Comparison of ENCODE assay signal across 8 cellular contexts in the genomic region with DNA sequence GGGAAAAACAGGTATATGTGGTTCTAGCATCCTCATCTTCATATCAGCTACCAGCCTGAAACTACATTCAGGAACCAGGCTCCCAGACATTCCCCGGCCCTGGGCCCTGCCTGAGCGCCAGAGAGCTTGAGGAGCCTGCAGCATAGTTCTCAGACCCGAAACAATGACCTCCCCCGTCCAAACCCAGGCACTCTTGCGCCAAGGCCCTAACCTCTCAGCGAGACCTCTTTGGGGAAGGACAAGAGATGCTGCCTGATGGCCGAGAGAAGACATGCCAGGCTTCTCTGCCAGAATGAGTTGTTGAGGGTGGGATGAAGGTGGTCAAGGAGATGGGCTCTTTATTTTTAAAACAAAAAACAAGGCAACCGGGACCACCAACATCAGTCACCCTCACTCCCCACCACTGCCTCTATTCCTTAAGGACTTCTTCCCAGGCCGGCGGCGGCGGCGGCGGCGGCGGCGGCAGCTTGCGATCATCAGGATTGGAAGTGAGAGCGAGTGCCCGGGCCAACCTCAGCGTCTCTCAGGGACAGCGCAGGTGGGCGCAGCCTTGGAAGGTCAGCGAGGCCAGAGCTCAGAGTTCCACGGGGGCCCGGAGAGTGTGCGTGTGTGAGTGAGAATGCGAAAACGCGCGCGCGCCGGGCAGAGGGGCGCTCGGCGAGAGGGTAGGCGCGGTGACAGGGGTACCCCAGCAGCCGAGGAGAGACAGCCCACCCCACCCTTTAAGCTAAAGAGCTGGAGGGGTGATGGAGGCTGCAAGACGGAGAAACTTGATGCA. TPM values are rescaled to one million over a fixed set of nuclear protein-coding genes. Genes with fewer than 3 reads are reported as not detected.
DNase-seq lines count a peak whose midpoint lies in the region; ATAC-seq and TF ChIP-seq lines count a peak whose summit lies in the region.
"Had no signal": no experiment of that assay in that cellular context is flagged by ENCODE, and none has a peak within 500 bp of the region (broad histone marks: within the 10 kb centered on the region; RNA-seq: fewer than 3 reads in every experiment).

No MANE protein-coding gene starts in this region.

- no peak for TF ChIP-seq RAD21 in HCT116 (IDR thresholded peaks at IDR 0.05; ENCODE audit: low read depth)

- H3K4me2 ChIP-seq in HCT116 (ENCODE audit: low read length), result peak overlapping the region; percentile 98
- peak overlapping the region; percentile 98 for H3K4me2 ChIP-seq in neuronal stem cell (ENCODE audit: insufficient read depth, low read length, poor library complexity, severe bottlenecking)

- H3K9me2 ChIP-seq in HCT116 (ENCODE audit: insufficient read depth), result no peaks in the 10 kb centered on the region

- TF ChIP-seq CTCF in HCT116 (IDR thresholded peaks at IDR 0.05 in 2 of 3, conservative IDR thresholded peaks at IDR 0.05 in 1 of 3; ENCODE audit: borderline replicate concordance in 1 of 3, insufficient read depth in 1 of 3, low read depth in 2 of 3, low read length in 2 of 3) (no peak), WTC11 (IDR thresholded peaks at IDR 0.05) (no peak), esophagus muscularis mucosa (IDR thresholded peaks at IDR 0.05) (no peak)

- peak overlapping the region; percentile 93 for H2AFZ ChIP-seq in HCT116 (ENCODE audit: low read depth, low read length, poor library complexity, severe bottlenecking)
- H2AFZ ChIP-seq in neuronal stem cell (ENCODE audit: low read length), result peak overlapping the region; percentile 96

- H4K20me1 ChIP-seq in HCT116 (ENCODE audit: insufficient read depth), result no peaks in the 10 kb centered on the region

- no peaks in the 10 kb centered on the region for H3K9me3 Mint-ChIP-seq in WTC11

- H3K27ac ChIP-seq in HCT116 (ENCODE audit: low read depth, low read length) (peak overlapping the region; percentile 65), esophagus muscularis mucosa (replicated peaks in 1 of 4) (peak overlapping the region; percentile 72 to 79 (median 74)), neuronal stem cell (replicated peaks; ENCODE audit: low read length) (no peak overlapping the region)
- H3K27ac ChIP-seq: VCaP had no signal

- H3K27me3 Mint-ChIP-seq in WTC11 (ENCODE audit: low read depth), result peaks cover 60% of the 10 kb centered on the region

- no peak overlapping the region for H4K91ac ChIP-seq in neuronal stem cell (ENCODE audit: low read depth, low read length, poor library complexity)

- peak; percentile 28 for ATAC-seq in HCT116
- peak; percentile 55 for ATAC-seq in WTC11
- ATAC-seq in GM18868 (IDR thresholded peaks at IDR 0.05; ENCODE audit: unreplicated experiment), result no peak

- no peak for TF ChIP-seq POLR2A in HCT116 (IDR thresholded peaks at IDR 0.05; ENCODE audit: borderline replicate concordance, extremely low read depth, insufficient read depth, insufficient read length)
- TF ChIP-seq POLR2A in esophagus muscularis mucosa (IDR thresholded peaks at IDR 0.05; ENCODE audit: low read depth), result no peak

- BruUV-seq in HCT116 (replicated peaks; lab: Mats Ljungman, UMichigan), result no TSS peak

- peaks cover 8% of the 10 kb centered on the region for H3K4me1 Mint-ChIP-seq in WTC11

- no peak for TF ChIP-seq EP300 in esophagus muscularis mucosa (IDR thresholded peaks at IDR 0.05)

- CTCF ChIA-PET in HCT116 (lab: Charles Lee), result interaction anchor here (0.8 to 1.3 kb wide), 2 partner anchors 37 to 717 kb away, joined by 3 to 4 read pairs; no protein-coding TSS in a partner anchor
- CTCF ChIA-PET in WTC11 (lab: Charles Lee), result interaction anchor here (1.0 to 1.3 kb wide), 4 partner anchors 12 to 154 kb away, joined by 3 to 6 read pairs (median 4); no protein-coding TSS in a partner anchor

- RAD21 ChIA-PET in HCT116 (lab: Charles Lee; ENCODE audit: low non-redundant PET in 1 of 2, low total read pairs in 2 of 2, uncharacterized antibody in 2 of 2, unreplicated experiment in 2 of 2), result no interaction called here

- H3K4me3 ChIP-seq in HCT116 (replicated peaks in 1 of 2; ENCODE audit: low read depth in 1 of 2, low read length in 2 of 2) (peak overlapping the region; percentile 63 to 69), esophagus muscularis mucosa (peak overlapping the region; percentile 69 to 77 (median 72)), neuronal stem cell (ENCODE audit: low read length in 2 of 2) (peak overlapping the region; percentile 64 to 78)

- H3K36me3 ChIP-seq in HCT116 (ENCODE audit: control insufficient read depth in 1 of 2, insufficient read depth in 2 of 2, low read length in 2 of 2) (no peaks in the 10 kb centered on the region), esophagus muscularis mucosa (no peaks in the 10 kb centered on the region), neuronal stem cell (replicated peaks in 1 of 2; ENCODE audit: control insufficient read depth in 2 of 2, insufficient read depth in 2 of 2, low read length in 2 of 2) (no peaks in the 10 kb centered on the region)

- intact Hi-C loops in HCT116 (cut with micrococcal nuclease), result loop anchor here (2.0 to 10.0 kb wide), 7 partner anchors 493 to 1981 kb away; no protein-coding TSS in a partner anchor
- intact Hi-C loops in esophagus muscularis mucosa (cut with DNase I), result loop anchor here (5.0 kb wide), 2 partner anchors 488 to 718 kb away; no protein-coding TSS in a partner anchor

- H3K4ac ChIP-seq in neuronal stem cell (ENCODE audit: low read length), result no peak overlapping the region

- no peak overlapping the region for H2BK12ac ChIP-seq in neuronal stem cell (ENCODE audit: low read length)

- H3K79me1 ChIP-seq in neuronal stem cell (ENCODE audit: low read depth, low read length), result no peaks in the 10 kb centered on the region

- peak overlapping the region; percentile 17 for H2BK15ac ChIP-seq in neuronal stem cell (ENCODE audit: low read length)

- H2BK120ac ChIP-seq in neuronal stem cell (ENCODE audit: low read depth, low read length), result no peak overlapping the region

- H3K27me3 ChIP-seq in HCT116 (ENCODE audit: insufficient read depth, low read length) (no peaks in the 10 kb centered on the region), esophagus muscularis mucosa (peaks cover 0 to 7% (median 0%) of the 10 kb centered on the region in 4 donors), neuronal stem cell (ENCODE audit: control insufficient read depth in 3 of 3, insufficient read depth in 3 of 3, low read depth in 1 of 3, low read length in 3 of 3) (peaks cover 0 to 30% (median 23%) of the 10 kb centered on the region in 3 experiments)

- H3K4me1 ChIP-seq in HCT116 (ENCODE audit: control insufficient read depth in 1 of 2, insufficient read depth in 2 of 2, low read length in 2 of 2) (peaks cover 3 to 17% of the 10 kb centered on the region in 2 experiments; a peak in 3 of 4 replicates), esophagus muscularis mucosa (peaks cover 15 to 30% (median 26%) of the 10 kb centered on the region in 4 donors), neuronal stem cell (ENCODE audit: control insufficient read depth in 2 of 2, insufficient read depth in 1 of 2, low read depth in 1 of 2, low read length in 2 of 2) (peaks cover 5 to 9% of the 10 kb centered on the region in 2 donors)

- H4K8ac ChIP-seq in neuronal stem cell (ENCODE audit: low read depth, low read length), result no peak overlapping the region

- H3K36me3 Mint-ChIP-seq in WTC11, result no peaks in the 10 kb centered on the region

- no peak overlapping the region for H3K23ac ChIP-seq in neuronal stem cell (ENCODE audit: low read depth, low read length, poor library complexity)

- DNase-seq in HCT116 (ENCODE audit: low read depth, low spot score), result no peak
- DNase-seq in WTC11 (ENCODE audit: low spot score), result peak; percentile 38
- DNase-seq in esophagus muscularis mucosa (ENCODE audit: extremely low spot score), result no peak
- DNase-seq in neuronal stem cell (ENCODE audit: low spot score), result peak; percentile 29
- no peak for DNase-seq in NCI-H1436 (lab: John Stamatoyannopoulos, UW)
- DNase-seq in NCI-H146 treated with DMSO at 0.1 percent for 48 hours (lab: John Stamatoyannopoulos, UW; ENCODE audit: unreplicated experiment), result no peak

- peak overlapping the region; percentile 92 for H3K18ac ChIP-seq in neuronal stem cell (ENCODE audit: low read length)

- peak overlapping the region; percentile 82 for H3K4me3 Mint-ChIP-seq in WTC11

- POLR2A ChIA-PET in HCT116 (lab: Charles Lee) (no interaction called here), WTC11 (lab: Charles Lee) (no interaction called here)

- H3K27ac Mint-ChIP-seq in WTC11, result no peak overlapping the region

- H3K9ac ChIP-seq in HCT116 (ENCODE audit: low read length), result peak overlapping the region; percentile 41
- H3K9ac ChIP-seq in neuronal stem cell (ENCODE audit: low read depth, low read length, poor library complexity), result peak overlapping the region; percentile 60

- no peak overlapping the region for H2AK5ac ChIP-seq in neuronal stem cell (ENCODE audit: low read depth, low read length)

- no peak overlapping the region for H3K14ac ChIP-seq in neuronal stem cell (ENCODE audit: low read length)

- H3K9me3 ChIP-seq in HCT116 (ENCODE audit: control insufficient read depth in 1 of 2, insufficient read depth in 1 of 2, low read depth in 1 of 2, low read length in 2 of 2) (no peaks in the 10 kb centered on the region), esophagus muscularis mucosa (no peaks in the 10 kb centered on the region), neuronal stem cell (replicated peaks in 1 of 2; ENCODE audit: control insufficient read depth in 2 of 2, insufficient read depth in 1 of 2, low read depth in 1 of 2, low read length in 2 of 2) (no peaks in the 10 kb centered on the region)

- H3K79me2 ChIP-seq in HCT116 (ENCODE audit: insufficient read depth, low read length), result no peaks in the 10 kb centered on the region

- H2BK5ac ChIP-seq in neuronal stem cell (ENCODE audit: low read length), result peak overlapping the region; percentile 66

- 11% methylated on average over 16 of the region's 41 CpGs for WGBS in esophagus muscularis mucosa
- no CpG with 5 or more reads among the region's 41 CpGs for WGBS in neuronal stem cell (ENCODE audit: extremely low coverage in 2 of 2, insufficient read length in 2 of 2, insufficient replicate concordance in 1 of 2), 2 donors

TF ChIP-seq in HCT116, 20 proteins besides CTCF, POLR2A, EP300 and RAD21 (continues in another document):
- TF ChIP-seq SRF (IDR thresholded peaks at IDR 0.05; ENCODE audit: low read depth), result no peak
- TF ChIP-seq EGR1 (IDR thresholded peaks at IDR 0.05; ENCODE audit: low read depth), result no peak
- no peak for TF ChIP-seq POLR2AphosphoS5 (IDR thresholded peaks at IDR 0.05; ENCODE audit: low read depth, low read length)

TF ChIP-seq in WTC11, 78 proteins besides CTCF, POLR2A, EP300 and RAD21:
- no peak for TF ChIP-seq FOXP1 (CRISPR knock-in tag; IDR thresholded peaks at IDR 0.05; ENCODE audit: borderline replicate concordance)
- no peak for TF ChIP-seq ETV6 (CRISPR knock-in tag; IDR thresholded peaks at IDR 0.05)
- peak; percentile 82 for TF ChIP-seq ZNF317 (CRISPR knock-in tag; IDR thresholded peaks at IDR 0.05; ENCODE audit: borderline replicate concordance, low read depth)

RNA-seq across cellular contexts. Expression of a gene that starts 0.6 kb away (rescaled TPM):
- 14.3 TPM for total RNA-seq in HCT116 (2021; ENCODE audit: unreplicated experiment)
- 7.8 and 9.8 TPM in 2 replicates for polyA plus RNA-seq in HCT116 (2012)
- 0.57 to 0.92 TPM (median 0.62 TPM) in 3 replicates for total RNA-seq in WTC11 (2021)
- total RNA-seq in esophagus muscularis mucosa, result 10 to 100 TPM; 12.7 to 23.4 (median 15.9) TPM
- 0.45 TPM for polyA plus RNA-seq in neuronal stem cell (2013, experiment 1 of 2)
- 0.43 TPM for polyA plus RNA-seq in neuronal stem cell (2013, experiment 2 of 2)

Comparison
In these comparisons a context has a peak if more than half of its experiments do, and no peak if none do; other contexts are left out.
1. DNase-seq: peak in WTC11 (single experiment) and neuronal stem cell (single experiment); none in HCT116 (single experiment), esophagus muscularis mucosa (single experiment), NCI-H1436 (single experiment) and NCI-H146 treated with DMSO at 0.1 percent for 48 hours (single experiment).
2. Peak in every context shown above with its lines, with median percentiles within 50 percentile points of each other: H3K4me3 ChIP-seq.